11 cellular contexts compared by ENCODE assay signal in genomic region chr20:10857362-10858070, GRCh38.
DNase-seq lines count a peak whose midpoint lies in the region; ATAC-seq and TF ChIP-seq lines count a peak whose summit lies in the region.
"Had no signal": no experiment of that assay in that cellular context is flagged by ENCODE, and none has a peak within 500 bp of the region (broad histone marks: within the 10 kb centered on the region; RNA-seq: fewer than 3 reads in every experiment).

No MANE protein-coding gene starts in this region.

- H3K4me2 ChIP-seq in mesendoderm (ENCODE audit: low read length), result no peak overlapping the region

- no peaks in the 10 kb centered on the region for H3K79me2 ChIP-seq in mesendoderm (ENCODE audit: control insufficient read depth, insufficient read depth, low read length)

- H3K27me3 Mint-ChIP-seq in endodermal cell (ENCODE audit: insufficient read depth), result no peaks in the 10 kb centered on the region

- H3K27ac ChIP-seq in mesendoderm (ENCODE audit: low read depth, low read length) (no peak overlapping the region), endodermal cell (ENCODE audit: low read depth, low read length) (no peak overlapping the region)

- no peak overlapping the region for H2BK15ac ChIP-seq in mesendoderm (replicated peaks; ENCODE audit: low read depth)

- H3K9ac ChIP-seq in mesendoderm (ENCODE audit: low read length) (no peak overlapping the region), endodermal cell (ENCODE audit: extremely low read depth, low read length, poor library complexity, severe bottlenecking) (no peak overlapping the region)

- no peaks in the 10 kb centered on the region for H3K9me3 Mint-ChIP-seq in endodermal cell
- H3K9me3 Mint-ChIP-seq: activated naive CD8-positive, alpha-beta T cell treated with anti-CD3 and anti-CD28 coated beads for 36 hours had no signal

- DNase-seq in AG08395 (ENCODE audit: low spot score) (peak; percentile 10), NOMO-1 treated with dmso at 0.1 percent for 144 hours (lab: John Stamatoyannopoulos, UW; ENCODE audit: unreplicated experiment) (peak; percentile 64), mesendoderm (peak; percentile 12), endodermal cell (no peak), iPS-NIHi11 (ENCODE audit: low spot score) (no peak), DMS 273 (lab: John Stamatoyannopoulos, UW; ENCODE audit: unreplicated experiment) (no peak)
- DNase-seq: activated naive CD8-positive, alpha-beta T cell treated with anti-CD3 and anti-CD28 coated beads for 36 hours; islet precursor cell; NCI-H187 had no signal

- no peaks in the 10 kb centered on the region for H3K79me1 ChIP-seq in mesendoderm (ENCODE audit: low read length)

- no peak overlapping the region for H2BK120ac ChIP-seq in mesendoderm (ENCODE audit: low read depth, low read length)

- H3K56ac ChIP-seq in mesendoderm (ENCODE audit: low read length), result no peak overlapping the region

- H3K4me3 ChIP-seq in mesendoderm (ENCODE audit: low read length), result no peak overlapping the region
- no peak overlapping the region for H3K4me3 ChIP-seq in endodermal cell (ENCODE audit: low read length)

- H3K4me1 ChIP-seq in mesendoderm (ENCODE audit: control insufficient read depth, low read depth, low read length) (no peaks in the 10 kb centered on the region), endodermal cell (ENCODE audit: control insufficient read depth, insufficient read depth, low read length) (no peaks in the 10 kb centered on the region)

- no peak for TF ChIP-seq CTCF in endodermal cell (conservative IDR thresholded peaks at IDR 0.05)

- H4K8ac ChIP-seq in mesendoderm (ENCODE audit: low read depth, low read length), result no peak overlapping the region

- H3K23ac ChIP-seq in mesendoderm (ENCODE audit: low read length), result no peak overlapping the region

- H3K27me3 ChIP-seq in mesendoderm (ENCODE audit: insufficient read depth, low read length, poor library complexity), result no peaks in the 10 kb centered on the region
- no peaks in the 10 kb centered on the region for H3K27me3 ChIP-seq in endodermal cell (ENCODE audit: control insufficient read depth, insufficient read depth, low read length, poor library complexity, severe bottlenecking)

- no peaks in the 10 kb centered on the region for H3K36me3 ChIP-seq in mesendoderm (ENCODE audit: control insufficient read depth, insufficient read depth, low read length)
- H3K36me3 ChIP-seq in endodermal cell (ENCODE audit: control insufficient read depth, insufficient read depth, low read length), result no peaks in the 10 kb centered on the region

- ATAC-seq in esophagus mucosa (peak; percentile 67), GM21723 (IDR thresholded peaks at IDR 0.05; ENCODE audit: unreplicated experiment) (no peak)

- H3K18ac ChIP-seq in mesendoderm (ENCODE audit: low read length), result no peak overlapping the region

- no peaks in the 10 kb centered on the region for H3K36me3 Mint-ChIP-seq in endodermal cell (ENCODE audit: low read depth)
- H3K36me3 Mint-ChIP-seq: activated naive CD8-positive, alpha-beta T cell treated with anti-CD3 and anti-CD28 coated beads for 36 hours had no signal

- H3K4ac ChIP-seq in mesendoderm (ENCODE audit: low read depth, low read length), result no peak overlapping the region

- no CpG with 5 or more reads among the region's 6 CpGs for WGBS in mesendoderm (ENCODE audit: extremely low coverage, insufficient coverage, low lambda C conversion rate)
- WGBS in endodermal cell (ENCODE audit: insufficient coverage in 1 of 2, insufficient read length in 1 of 2), 2 experiments, result 93 to 94% methylated on average over 4 to 6 of the region's 6 CpGs

- H4K5ac ChIP-seq in mesendoderm (ENCODE audit: low read length), result no peak overlapping the region

- peaks cover 18% of the 10 kb centered on the region for H3K4me1 Mint-ChIP-seq in endodermal cell
- H3K4me1 Mint-ChIP-seq: activated naive CD8-positive, alpha-beta T cell treated with anti-CD3 and anti-CD28 coated beads for 36 hours had no signal

- no peak overlapping the region for H3K4me3 Mint-ChIP-seq in endodermal cell
- H3K4me3 Mint-ChIP-seq: activated naive CD8-positive, alpha-beta T cell treated with anti-CD3 and anti-CD28 coated beads for 36 hours had no signal

- no peaks in the 10 kb centered on the region for H3K9me3 ChIP-seq in endodermal cell (ENCODE audit: control insufficient read depth, low read length)

- no peak overlapping the region for H3K27ac Mint-ChIP-seq in endodermal cell
- H3K27ac Mint-ChIP-seq: activated naive CD8-positive, alpha-beta T cell treated with anti-CD3 and anti-CD28 coated beads for 36 hours had no signal

- no peak overlapping the region for H2BK5ac ChIP-seq in mesendoderm (ENCODE audit: low read length)

- no peak overlapping the region for H2AK5ac ChIP-seq in mesendoderm (ENCODE audit: low read length)

Comparison
In these comparisons a context has a peak if more than half of its experiments do, and no peak if none do; other contexts are left out.
1. DNase-seq: peak in AG08395 (single experiment), NOMO-1 treated with dmso at 0.1 percent for 144 hours (single experiment) and mesendoderm (single experiment); none in endodermal cell (single experiment), iPS-NIHi11 (single experiment) and DMS 273 (single experiment).